Comparison of ENCODE assay signal across 28 cellular contexts in genomic region chr11:121089566-121089965, GRCh38.
"Had no signal": no experiment of that assay in that cellular context is flagged by ENCODE, and none has a peak within 500 bp of the region (broad histone marks: within the 10 kb centered on the region; RNA-seq: fewer than 3 reads in every experiment).

No MANE protein-coding gene starts in this region.

- H3K9me3 ChIP-seq: lower lobe of right lung, neutrophil, psoas muscle, stomach, testis, thyroid gland, transverse colon, upper lobe of left lung, vagina had no signal

- H3K9me3 Mint-ChIP-seq: immature natural killer cell; nephron progenitor cell; neural progenitor cell; stimulated activated naive B cell treated with anti-CD40 and anti-IgM and Interleukin-4, amounts not matched to agents 10 μg/mL and 1 μg/mL and 100 μg/mL, for 72 hours had no signal

- H3K27ac ChIP-seq: lower lobe of right lung, neural progenitor cell, neutrophil, parathyroid adenoma, psoas muscle, skin epidermis, stomach, testis, thyroid gland, transverse colon, upper lobe of left lung, vagina had no signal

- H3K27ac Mint-ChIP-seq: immature natural killer cell; naive thymus-derived CD8-positive, alpha-beta T cell; nephron progenitor cell; neural progenitor cell had no signal

- H3K4me1 ChIP-seq: lower lobe of right lung, neural progenitor cell, parathyroid adenoma, psoas muscle, testis, thyroid gland, transverse colon, upper lobe of left lung, vagina had no signal

- H3K4me2 ChIP-seq: neural progenitor cell had no signal

- H3K9ac ChIP-seq: neural progenitor cell, parathyroid adenoma had no signal

- H2AFZ ChIP-seq: neural progenitor cell, parathyroid adenoma had no signal

- H3K36me3 ChIP-seq: neural progenitor cell, neutrophil, vagina had no signal

- ATAC-seq: left ventricle myocardium superior; lower lobe of right lung; naive thymus-derived CD8-positive, alpha-beta T cell; psoas muscle; sciatic nerve; stimulated activated naive B cell treated with anti-CD40 and anti-IgM and Interleukin-4, amounts not matched to agents 10 μg/mL and 1 μg/mL and 100 μg/mL, for 72 hours; stimulated activated naive CD8-positive, alpha-beta T cell treated with anti-CD3 and anti-CD28 coated beads, Interleukin-15, Interleukin-2, amounts not matched to agents 100 U/mL and 50 U/mL, for 24 hours had no signal

- H3K27me3 ChIP-seq: neural progenitor cell, neutrophil, stomach, testis, thyroid gland, transverse colon, upper lobe of left lung, vagina had no signal

- H3K4me3 Mint-ChIP-seq: immature natural killer cell; naive thymus-derived CD8-positive, alpha-beta T cell; nephron progenitor cell; neural progenitor cell; stimulated activated naive B cell treated with anti-CD40 and anti-IgM and Interleukin-4, amounts not matched to agents 10 μg/mL and 1 μg/mL and 100 μg/mL, for 72 hours had no signal

- H3K27me3 Mint-ChIP-seq: naive thymus-derived CD8-positive, alpha-beta T cell; stimulated activated naive B cell treated with anti-CD40 and anti-IgM and Interleukin-4, amounts not matched to agents 10 μg/mL and 1 μg/mL and 100 μg/mL, for 72 hours had no signal

- H3K4me1 Mint-ChIP-seq: immature natural killer cell; naive thymus-derived CD8-positive, alpha-beta T cell; nephron progenitor cell; neural progenitor cell had no signal

- H3K79me2 ChIP-seq: parathyroid adenoma had no signal

- DNase-seq: hypothalamus; immature natural killer cell; islet precursor cell; left ventricle myocardium superior; lower lobe of right lung; mammary epithelial cell; mesenchymal stem cell; naive thymus-derived CD8-positive, alpha-beta T cell; nephron progenitor cell; occipital lobe; psoas muscle; stimulated activated CD4-positive, alpha-beta T cell treated with anti-CD3 and anti-CD28 coated beads, Interleukin-12 subunit alpha, Interleukin-12 subunit beta, amount 100 ng/mL, for 4 hours; stimulated activated CD4-positive, alpha-beta T cell treated with anti-CD3 and anti-CD28 coated beads, Interleukin-15, amount 100 ng/mL, for 24 hours; stimulated activated CD4-positive, alpha-beta T cell treated with anti-CD3 and anti-CD28 coated beads, Interleukin-2, amount 100 ng/mL, for 24 hours; stimulated activated CD4-positive, alpha-beta T cell treated with anti-CD3 and anti-CD28 coated beads, Interleukin-4, amount 100 ng/mL, for 1 hour; stimulated activated naive B cell treated with anti-CD40 and anti-IgM and Interleukin-4, amounts not matched to agents 10 μg/mL and 1 μg/mL and 100 μg/mL, for 72 hours; stimulated activated naive CD8-positive, alpha-beta T cell treated with anti-CD3 and anti-CD28 coated beads, Interleukin-15, Interleukin-2, amounts not matched to agents 100 U/mL and 50 U/mL, for 24 hours; stomach; testis; thyroid gland; transverse colon; upper lobe of left lung had no signal

- H3K4me3 ChIP-seq: lower lobe of right lung, neural progenitor cell, psoas muscle, skin epidermis, stomach, testis, thyroid gland, transverse colon, upper lobe of left lung, vagina had no signal
